27 cellular contexts compared by ENCODE assay signal in genomic region chr1:119071321-119071720, GRCh38.
"Had no signal": no experiment of that assay in that cellular context is flagged by ENCODE, and none has a peak within 500 bp of the region (broad histone marks: within the 10 kb centered on the region; RNA-seq: fewer than 3 reads in every experiment).

No MANE protein-coding gene starts in this region.

- H3K79me2 ChIP-seq: hepatocyte had no signal

- H3K27ac ChIP-seq: colonic mucosa, dorsolateral prefrontal cortex, epithelial cell of prostate, esophagus muscularis mucosa, esophagus squamous epithelium, foreskin keratinocyte, gastrocnemius medialis, gastroesophageal sphincter, heart left ventricle, heart right ventricle, hepatocyte had no signal

- H2AFZ ChIP-seq: hepatocyte had no signal

- H3K36me3 ChIP-seq: colonic mucosa, gastrocnemius medialis, gastroesophageal sphincter, heart left ventricle had no signal

- H3K9me3 ChIP-seq: colonic mucosa, esophagus muscularis mucosa, esophagus squamous epithelium, gastrocnemius medialis, gastroesophageal sphincter, heart left ventricle had no signal

- FAIRE-seq: colon, endothelial cell of umbilical vein, frontal cortex had no signal

- ATAC-seq: effector memory CD8-positive, alpha-beta T cell; esophagus mucosa; foreskin keratinocyte; gastrocnemius medialis; gastroesophageal sphincter; heart left ventricle; heart right ventricle had no signal

- DNase-seq: colonic mucosa; cortex of kidney; dermis blood vessel endothelial cell; dorsolateral prefrontal cortex; effector CD4-positive, alpha-beta T cell; effector CD8-positive, alpha-beta T cell; effector memory CD4-positive, alpha-beta T cell; effector memory CD8-positive, alpha-beta T cell; endodermal cell; erythroblast; esophagus squamous epithelium; foreskin fibroblast; foreskin keratinocyte; foreskin melanocyte; gastrocnemius medialis; glutamatergic neuron; head of caudate nucleus; heart left ventricle; heart right ventricle had no signal

- H3K4me3 ChIP-seq: colonic mucosa, dorsolateral prefrontal cortex, esophagus muscularis mucosa, esophagus squamous epithelium, gastrocnemius medialis, gastroesophageal sphincter, heart left ventricle, heart right ventricle, hepatocyte had no signal

- H3K4me2 ChIP-seq: hepatocyte had no signal

- H3K27me3 ChIP-seq: colonic mucosa, dorsolateral prefrontal cortex, esophagus muscularis mucosa, esophagus squamous epithelium, foreskin keratinocyte, gastrocnemius medialis, gastroesophageal sphincter, heart left ventricle, heart right ventricle, hepatocyte had no signal

- H3K4me1 ChIP-seq: colonic mucosa, foreskin keratinocyte, gastrocnemius medialis, gastroesophageal sphincter had no signal
